27 cellular contexts compared by ENCODE assay signal in genomic region chr1:223635236-223635635, GRCh38. TPM values are rescaled to one million over a fixed set of nuclear protein-coding genes. Genes with fewer than 3 reads are reported as not detected.
A peak's percentile ranks its signal among the peaks of the same experiment; 100 is the strongest.
DNase-seq lines count a peak whose midpoint lies in the region; ATAC-seq, FAIRE-seq and TF ChIP-seq lines count a peak whose summit lies in the region.
"Had no signal": no experiment of that assay in that cellular context is flagged by ENCODE, and none has a peak within 500 bp of the region (broad histone marks: within the 10 kb centered on the region; RNA-seq: fewer than 3 reads in every experiment).

No MANE protein-coding gene starts in this region.

- H3K9me3 ChIP-seq in liver (ENCODE audit: control insufficient read depth in 4 of 4, low read length in 3 of 4) (peaks cover 0 to 3% (median 0%) of the 10 kb centered on the region in 4 donors), HepG2 (ENCODE audit: low read length) (no peaks in the 10 kb centered on the region), PC-3 (ENCODE audit: low read length) (peaks cover 6% of the 10 kb centered on the region; the same call in 1 of the 2 replicates)
- H3K9me3 ChIP-seq: Caco-2 had no signal

- H3K4me2 ChIP-seq in HepG2 (ENCODE audit: low read depth, low read length) (no peak overlapping the region), PC-3 (ENCODE audit: low read length) (peak overlapping the region; percentile 45)
- H3K4me2 ChIP-seq: A549; BLaER1 treated with 17β-estradiol and CSF1 and Interleukin-3, amounts not matched to agents 10 nM and 100 nM had no signal

- peak overlapping the region; percentile 91 for H3K27ac Mint-ChIP-seq in progenitor cell of endocrine pancreas
- H3K27ac Mint-ChIP-seq: B cell; CD4-positive, alpha-beta T cell; CD8-positive, alpha-beta T cell had no signal

- 32% methylated on average over 4 of the region's 4 CpGs for WGBS in liver
- 3% methylated on average over 4 of the region's 4 CpGs for WGBS in HepG2 (ENCODE audit: low lambda C conversion rate)

- peaks cover 9% of the 10 kb centered on the region for H3K4me1 Mint-ChIP-seq in progenitor cell of endocrine pancreas (ENCODE audit: low read depth)
- H3K4me1 Mint-ChIP-seq: B cell had no signal

- TF ChIP-seq CTCF in liver (IDR thresholded peaks at IDR 0.05; ENCODE audit: low read depth, low read length, missing input control) (no peak), HepG2 (CRISPR knock-in tag; IDR thresholded peaks at IDR 0.05) (no peak), PC-3 (conservative IDR thresholded peaks at IDR 0.05; ENCODE audit: low read depth, low read length) (no peak), progenitor cell of endocrine pancreas (IDR thresholded peaks at IDR 0.05; ENCODE audit: unreplicated experiment) (no peak)

- no peak for TF ChIP-seq POLR2A in HepG2 (IDR thresholded peaks at IDR 0.05; ENCODE audit: insufficient read depth in 1 of 2, low read depth in 2 of 2, low read length in 2 of 2)
- TF ChIP-seq POLR2A in GM12891 (IDR thresholded peaks at IDR 0.05; ENCODE audit: low read depth, low read length) = no peak

- intact Hi-C loops in HepG2 (cut with micrococcal nuclease; ENCODE audit: unreplicated experiment) (no loop called here), PC-3 (cut with micrococcal nuclease) (no loop called here)

- BruUV-seq in HepG2 (replicated peaks; lab: Mats Ljungman, UMichigan) (no TSS peak), PC-3 (replicated peaks; lab: Mats Ljungman, UMichigan) (no TSS peak)

- no peaks in the 10 kb centered on the region for H3K27me3 Mint-ChIP-seq in progenitor cell of endocrine pancreas
- H3K27me3 Mint-ChIP-seq: CD4-positive, alpha-beta T cell had no signal

- H3K27ac ChIP-seq in liver (ENCODE audit: low read depth in 1 of 2, low read length in 2 of 2) = peak overlapping the region in 1 of 2 donors; percentile 26
- H3K27ac ChIP-seq in HepG2 (ENCODE audit: extremely low read length, insufficient read depth, low read length) = no peak overlapping the region
- peak overlapping the region; percentile 19 for H3K27ac ChIP-seq in PC-3 (ENCODE audit: low read length)
- H3K27ac ChIP-seq: 22Rv1; A549; BLaER1 treated with 17β-estradiol and CSF1 and Interleukin-3, amounts not matched to agents 10 nM and 100 nM; C4-2B had no signal

- H3K27me3 ChIP-seq in liver (ENCODE audit: control insufficient read depth in 4 of 4, insufficient read depth in 4 of 4, low read length in 3 of 4) (no peaks in the 10 kb centered on the region), HepG2 (ENCODE audit: control insufficient read depth in 1 of 2, insufficient read depth in 2 of 2, low read length in 2 of 2) (no peaks in the 10 kb centered on the region; a peak in 2 of 5 replicates), PC-3 (ENCODE audit: low read length) (no peaks in the 10 kb centered on the region)
- H3K27me3 ChIP-seq: BLaER1 treated with 17β-estradiol and CSF1 and Interleukin-3, amounts not matched to agents 10 nM and 100 nM had no signal

- no peak for ATAC-seq in HepG2
- ATAC-seq in PC-3 = no peak
- ATAC-seq in left lobe of liver = peak; percentile 89
- ATAC-seq in GM21515 (IDR thresholded peaks at IDR 0.05; ENCODE audit: unreplicated experiment) = no peak
- ATAC-seq in SK-N-SH treated with all-trans-retinoic acid at 6 μM for 48 hours = no peak
- ATAC-seq: A549; CD8-positive, alpha-beta T cell had no signal

- CTCF ChIA-PET in HepG2 (lab: Yijun Ruan, JAX; ENCODE audit: low intra/inter-chr PET ratio, low total read pairs) = no interaction called here
- CTCF ChIA-PET in PC-3 (lab: Charles Lee) = no interaction called here

- H4K20me1 ChIP-seq in HepG2 (ENCODE audit: insufficient read depth, low read length) = no peaks in the 10 kb centered on the region
- no peaks in the 10 kb centered on the region for H4K20me1 ChIP-seq in PC-3 (ENCODE audit: low read length)
- H4K20me1 ChIP-seq: BLaER1 treated with 17β-estradiol and CSF1 and Interleukin-3, amounts not matched to agents 10 nM and 100 nM had no signal

- in situ Hi-C loops in HepG2 (cut with HindIII; ENCODE audit: extremely low pct_ligation_motif_present, low pct_unique_long_range_greater_than_20kb) = no loop called here

- H3K4me3 ChIP-seq in liver (ENCODE audit: low read depth in 1 of 3, low read length in 3 of 3) = no peak overlapping the region
- no peak overlapping the region for H3K4me3 ChIP-seq in HepG2 (replicated peaks in 1 of 3; ENCODE audit: insufficient read depth in 1 of 3, low read depth in 2 of 3, low read length in 3 of 3)
- H3K4me3 ChIP-seq in PC-3 (ENCODE audit: low read length) = no peak overlapping the region
- H3K4me3 ChIP-seq: A549; BLaER1 treated with 17β-estradiol and CSF1 and Interleukin-3, amounts not matched to agents 10 nM and 100 nM had no signal

- no peak overlapping the region for H2AFZ ChIP-seq in HepG2 (ENCODE audit: low read length)
- H2AFZ ChIP-seq in PC-3 (ENCODE audit: low read length) = no peak overlapping the region

- FAIRE-seq in HepG2 (lab: Jason Lieb, UNC) = no peak
- no peak for FAIRE-seq in GM12891 (lab: Jason Lieb, UNC)
- FAIRE-seq: A549, D721Med, G401.6, GM12892, GM18507, GM19239 had no signal

- peaks cover 12% of the 10 kb centered on the region for H3K9me3 Mint-ChIP-seq in progenitor cell of endocrine pancreas (ENCODE audit: low read depth)

- H3K79me2 ChIP-seq in HepG2 (ENCODE audit: insufficient read depth, low read length) = no peaks in the 10 kb centered on the region
- no peaks in the 10 kb centered on the region for H3K79me2 ChIP-seq in PC-3 (ENCODE audit: low read length)

- H3K9me2 ChIP-seq in PC-3 (replicated peaks; ENCODE audit: low read length) = no peaks in the 10 kb centered on the region; the same call in 1 of the 2 replicates

- DNase-seq in HepG2 (ENCODE audit: low spot score) = no peak
- no peak for DNase-seq in PC-3
- peak; percentile 64 for DNase-seq in left lobe of liver (ENCODE audit: low spot score)
- DNase-seq in progenitor cell of endocrine pancreas (ENCODE audit: low spot score, unreplicated experiment) = no peak
- no peak for DNase-seq in GM12891 (ENCODE audit: insufficient read length, low spot score)
- DNase-seq: AML-193; Caco-2; Calu3; CD4-positive, alpha-beta T cell; CD8-positive, alpha-beta T cell; DMS79 treated with DMSO at 0.1 percent for 48 hours; GF-D8 had no signal

- H3K4me3 Mint-ChIP-seq in progenitor cell of endocrine pancreas (ENCODE audit: low read depth) = no peak overlapping the region
- H3K4me3 Mint-ChIP-seq: B cell; CD4-positive, alpha-beta T cell; CD8-positive, alpha-beta T cell had no signal

- peaks cover 6% of the 10 kb centered on the region for H3K36me3 Mint-ChIP-seq in progenitor cell of endocrine pancreas (ENCODE audit: insufficient read depth)
- H3K36me3 Mint-ChIP-seq: CD8-positive, alpha-beta T cell had no signal

- POLR2A ChIA-PET in HepG2 (lab: Yijun Ruan, JAX) = no interaction called here
- POLR2A ChIA-PET in PC-3 (lab: Charles Lee; ENCODE audit: unreplicated experiment) = no interaction called here

- H3K4me1 ChIP-seq in liver (ENCODE audit: control insufficient read depth in 4 of 4, insufficient read depth in 4 of 4, low read length in 3 of 4) = peaks cover 4 to 24% (median 14%) of the 10 kb centered on the region in 4 donors
- no peaks in the 10 kb centered on the region for H3K4me1 ChIP-seq in HepG2 (ENCODE audit: insufficient read depth, low read length)
- peaks cover 36% of the 10 kb centered on the region for H3K4me1 ChIP-seq in PC-3 (ENCODE audit: insufficient read depth, low read length)
- H3K4me1 ChIP-seq: Caco-2 had no signal

- TF ChIP-seq RAD21 in liver (IDR thresholded peaks at IDR 0.05) = peak; percentile 15 to 43
- no peak for TF ChIP-seq RAD21 in HepG2 (CRISPR knock-in tag; IDR thresholded peaks at IDR 0.05)

- H3K9ac ChIP-seq in liver (ENCODE audit: low read depth in 1 of 2, low read length in 2 of 2) (no peak overlapping the region), HepG2 (ENCODE audit: insufficient read depth, low read depth, low read length) (no peak overlapping the region), PC-3 (ENCODE audit: low read length) (no peak overlapping the region)
- H3K9ac ChIP-seq: BLaER1 treated with 17β-estradiol and CSF1 and Interleukin-3, amounts not matched to agents 10 nM and 100 nM had no signal

- H3F3A ChIP-seq in PC-3 (ENCODE audit: low read length, unreplicated experiment) = peaks cover 4% of the 10 kb centered on the region

- no peaks in the 10 kb centered on the region for H3K36me3 ChIP-seq in liver (ENCODE audit: control insufficient read depth in 4 of 4, insufficient read depth in 3 of 4, low read depth in 1 of 4, low read length in 3 of 4)
- H3K36me3 ChIP-seq in HepG2 (replicated peaks in 1 of 2; ENCODE audit: control insufficient read depth in 1 of 2, insufficient read depth in 2 of 2, low read length in 2 of 2) = no peaks in the 10 kb centered on the region
- H3K36me3 ChIP-seq in PC-3 (ENCODE audit: low read depth, low read length) = no peaks in the 10 kb centered on the region
- H3K36me3 ChIP-seq: BLaER1 treated with 17β-estradiol and CSF1 and Interleukin-3, amounts not matched to agents 10 nM and 100 nM had no signal

- no peak for TF ChIP-seq EP300 in HepG2 (IDR thresholded peaks at IDR 0.05; ENCODE audit: low read depth in 2 of 2, low read length in 2 of 2)
- TF ChIP-seq EP300 in HepG2 (CRISPR knock-in tag; IDR thresholded peaks at IDR 0.05; ENCODE audit: borderline replicate concordance) = no peak

RNA-seq across cellular contexts. Expression of gene CAPN8, which starts 30.3 kb away (rescaled TPM):
- total RNA-seq in liver = under 1 TPM in 1 of 2 donors, not detected in 1; 0.08 TPM
- polyA plus RNA-seq in liver = under 1 TPM in 1 of 2 donors, not detected in 1; 0.16 TPM
- 0.20 TPM in 1 of 2 replicates, not detected in the other for total RNA-seq in HepG2 (2016; rRNA removed; fragmentation: Illumina TruSeq; extraction: Trizol)
- total RNA-seq in HepG2 (2016; cell fraction: cytosol; rRNA removed; fragmentation: Illumina TruSeq; extraction: Trizol; ENCODE audit: low read depth) = not detected in 2 replicates
- total RNA-seq in HepG2 (2016; cell fraction: insoluble cytoplasmic fraction; rRNA removed; fragmentation: Illumina TruSeq; extraction: Trizol) = 0.11 TPM in 1 of 2 replicates, not detected in the other
- not detected in 2 replicates for total RNA-seq in HepG2 (2016; cell fraction: membrane; rRNA removed; fragmentation: Illumina TruSeq; extraction: Trizol)
- 0.31 TPM in 1 of 2 replicates, not detected in the other for total RNA-seq in HepG2 (2016; cell fraction: nucleus; rRNA removed; fragmentation: Illumina TruSeq; extraction: Trizol)
- 0.25 TPM in 2 replicates for polyA plus RNA-seq in HepG2 (2011; rRNA removed)
- 0.05 TPM in 1 of 2 replicates, not detected in the other for polyA plus RNA-seq in HepG2 (2011; cell fraction: cytosol; rRNA removed)
- polyA plus RNA-seq in HepG2 (2011; cell fraction: nucleus; rRNA removed) = 1.1 and 2.0 TPM in 2 replicates
- polyA plus RNA-seq in HepG2 (2012) = 0.47 and 0.49 TPM in 2 replicates
- not detected in 2 replicates for polyA plus RNA-seq in HepG2 (2016; cell fraction: cytosol; fragmentation: Illumina TruSeq; extraction: Trizol; ENCODE audit: low read depth)
- polyA plus RNA-seq in HepG2 (2016; cell fraction: insoluble cytoplasmic fraction; fragmentation: Illumina TruSeq; extraction: Trizol; ENCODE audit: low read depth) = not detected in 2 replicates
- polyA plus RNA-seq in HepG2 (2016; cell fraction: membrane; fragmentation: Illumina TruSeq; extraction: Trizol; ENCODE audit: low read depth) = not detected in 2 replicates
- 1.4 TPM in 1 of 2 replicates, not detected in the other for polyA plus RNA-seq in HepG2 (2016; cell fraction: nucleus; fragmentation: Illumina TruSeq; extraction: Trizol; ENCODE audit: insufficient read depth, low read depth)
- 0.58 TPM in 1 of 2 replicates, not detected in the other for polyA minus RNA-seq in HepG2 (2011; rRNA and poly(A)+ RNA removed; ENCODE audit: low replicate concordance)
- not detected in 2 replicates for polyA minus RNA-seq in HepG2 (2011; cell fraction: cytosol; rRNA and poly(A)+ RNA removed)
- 0.87 and 1.0 TPM in 2 replicates for polyA minus RNA-seq in HepG2 (2011; cell fraction: nucleus; rRNA and poly(A)+ RNA removed)
- 5.9 and 11.1 TPM in 2 replicates for total RNA-seq in PC-3 (2014; rRNA removed)
- 0.33 TPM for total RNA-seq in left lobe of liver
- total RNA-seq in progenitor cell of endocrine pancreas = 1.3 and 2.2 TPM in 2 replicates
- not detected for polyA plus RNA-seq in GM12891 (2012; ENCODE audit: low read depth, missing spikeins)
- total RNA-seq: A172 had no signal
- polyA plus RNA-seq: BJ had no signal
